ENCODE assay signal across 8 cellular contexts in the genomic region with DNA sequence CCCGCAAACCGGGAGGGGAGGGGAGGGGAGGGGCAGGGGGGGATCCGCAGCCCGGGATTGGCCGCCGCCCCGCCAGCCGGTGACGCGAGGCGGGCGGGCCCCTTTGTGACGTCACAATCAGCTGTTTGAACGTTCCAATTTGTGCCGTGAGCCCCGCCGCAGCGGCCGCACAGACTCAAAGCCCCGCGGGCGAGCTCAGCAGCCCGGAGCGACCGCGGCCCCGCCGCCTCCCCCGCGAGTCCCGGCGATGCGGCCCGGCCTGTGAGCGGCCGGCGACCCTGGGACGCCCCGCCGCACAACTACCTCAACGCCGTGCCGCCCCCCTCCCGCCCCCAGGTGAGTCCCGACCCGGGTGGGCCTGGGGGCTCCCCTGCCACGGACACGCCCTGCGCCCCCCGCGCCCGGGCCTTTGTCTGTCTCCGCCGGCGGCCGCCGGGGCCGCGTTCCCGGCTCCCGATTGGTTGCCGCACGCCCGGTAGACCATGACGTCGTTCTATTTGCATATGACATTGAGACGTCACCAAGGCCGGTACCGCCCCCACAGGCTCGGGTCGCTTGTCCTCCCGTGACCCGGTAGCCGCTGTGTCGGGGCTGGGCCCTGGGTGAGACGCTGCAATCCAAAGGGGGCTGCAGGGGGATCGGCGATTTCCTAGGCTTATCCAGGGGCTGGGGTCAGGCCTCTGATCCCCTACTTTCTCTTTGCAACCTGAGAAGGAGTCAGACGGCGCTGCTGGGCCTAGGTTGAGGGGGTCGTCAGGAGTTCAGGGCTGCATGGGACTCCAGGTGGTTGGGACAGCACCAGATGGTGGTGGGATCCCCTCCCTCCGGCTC. TPM values are rescaled to one million over a fixed set of nuclear protein-coding genes. Genes with fewer than 3 reads are reported as not detected.
DNase-seq lines count a peak whose midpoint lies in the region; ATAC-seq and TF ChIP-seq lines count a peak whose summit lies in the region.

TP53INP2 (plus strand) TSS at position 168 of the 831 bp plus-strand sequence. CDS start 4,396 bp downstream, outside the sequence.

- peak; percentile 96 for DNase-seq in CD1c-positive myeloid dendritic cell (ENCODE audit: extremely low spot score)
- DNase-seq in GM20000 (ENCODE audit: low spot score) = peak; percentile 91
- DNase-seq in NOMO-1 treated with dmso at 0.1 percent for 144 hours (lab: John Stamatoyannopoulos, UW; ENCODE audit: unreplicated experiment) = peak; percentile 83
- DNase-seq in activated CD8-positive, alpha-beta memory T cell treated with anti-CD3 and anti-CD28 coated beads, Interleukin-2, amount 50 U/mL, for 1 hour (ENCODE audit: extremely low read depth) = peak; percentile 76
- DNase-seq in effector memory CD8-positive, alpha-beta T cell = peak; percentile 89 to 91 (median 90)
- DNase-seq in mesenchymal stem cell = peak; percentile 95
- DNase-seq in stimulated activated CD8-positive, alpha-beta memory T cell treated with anti-CD3 and anti-CD28 coated beads, Interleukin-12 subunit alpha, Interleukin-12 subunit beta, amount 100 ng/mL, for 1 hour (ENCODE audit: low read depth) = peak; percentile 78

- H2AFZ ChIP-seq in mesenchymal stem cell (ENCODE audit: low read depth, low read length) = peak within 1 kb of the TSS; percentile 30

- H3K27ac Mint-ChIP-seq in effector memory CD8-positive, alpha-beta T cell = peak within 1 kb of the TSS; percentile 96 to 100

- no peaks in the 10 kb centered on the region for H3K9me3 Mint-ChIP-seq in effector memory CD8-positive, alpha-beta T cell

- H2BK15ac ChIP-seq in mesenchymal stem cell (ENCODE audit: low read depth, poor library complexity, severe bottlenecking) = peak within 1 kb of the TSS; percentile 90

- H3K79me1 ChIP-seq in mesenchymal stem cell (replicated peaks; ENCODE audit: low read length, poor library complexity, severe bottlenecking) = peaks cover 10% of the 10 kb centered on the region

- no peak for TF ChIP-seq CTCF in GM20000 (IDR thresholded peaks at IDR 0.05; ENCODE audit: extremely low read depth, missing control alignments)

- H3K4me1 Mint-ChIP-seq in effector memory CD8-positive, alpha-beta T cell (ENCODE audit: low read depth in 2 of 2) = peaks cover 22 to 24% of the 10 kb centered on the region in 2 donors

- H3K4me1 ChIP-seq in HUES6 (ENCODE audit: control insufficient read depth, insufficient read depth, low read length) (peaks cover 10% of the 10 kb centered on the region; the same call in 1 of the 2 replicates), mesenchymal stem cell (ENCODE audit: control insufficient read depth, insufficient read depth, low read depth, low read length) (peaks cover 17% of the 10 kb centered on the region)

- H3K23ac ChIP-seq in mesenchymal stem cell (ENCODE audit: low read length in 2 of 2) = no peak within 1 kb of the TSS

- H2AK5ac ChIP-seq in mesenchymal stem cell (ENCODE audit: low read length, severe bottlenecking) = no peak within 1 kb of the TSS

- H3K9me3 ChIP-seq in HUES6 (ENCODE audit: control insufficient read depth, insufficient read depth, low read depth, low read length) = no peaks in the 10 kb centered on the region
- no peaks in the 10 kb centered on the region for H3K9me3 ChIP-seq in mesenchymal stem cell (ENCODE audit: control insufficient read depth, low read length)

- H2BK5ac ChIP-seq in mesenchymal stem cell (ENCODE audit: low read depth, low read length, poor library complexity, severe bottlenecking) = no peak within 1 kb of the TSS

- peaks cover 71% of the 10 kb centered on the region for H3K36me3 Mint-ChIP-seq in effector memory CD8-positive, alpha-beta T cell (ENCODE audit: insufficient read depth)

- H3K4ac ChIP-seq in mesenchymal stem cell (ENCODE audit: low read depth in 1 of 2, low read length in 2 of 2) = peak within 1 kb of the TSS; percentile 77 to 90

- H3K14ac ChIP-seq in mesenchymal stem cell (ENCODE audit: low read length in 2 of 2) = peak within 1 kb of the TSS in 1 of 2 experiments; percentile 78

- no peaks in the 10 kb centered on the region for H3K27me3 Mint-ChIP-seq in effector memory CD8-positive, alpha-beta T cell

- H3K27ac ChIP-seq in HUES6 (ENCODE audit: low read depth, low read length) = peak within 1 kb of the TSS; percentile 92
- H3K27ac ChIP-seq in mesenchymal stem cell (ENCODE audit: low read length, poor library complexity, severe bottlenecking) = peak within 1 kb of the TSS; percentile 36

- no peaks in the 10 kb centered on the region for H3K36me3 ChIP-seq in HUES6 (ENCODE audit: control insufficient read depth, insufficient read depth, low read length)
- peaks cover 0 to 4% of the 10 kb centered on the region in 2 experiments for H3K36me3 ChIP-seq in mesenchymal stem cell (ENCODE audit: control insufficient read depth in 1 of 2, insufficient read depth in 2 of 2, low read depth in 1 of 2, low read length in 2 of 2)

- peak within 1 kb of the TSS; percentile 99 for H3K4me2 ChIP-seq in mesenchymal stem cell (ENCODE audit: low read length, poor library complexity, severe bottlenecking)

- peak within 1 kb of the TSS; percentile 94 for H4K91ac ChIP-seq in mesenchymal stem cell (ENCODE audit: low read length)

- H3K4me3 ChIP-seq in HUES6 (ENCODE audit: low read depth, low read length) (peak within 1 kb of the TSS; percentile 87), mesenchymal stem cell (ENCODE audit: insufficient read depth in 1 of 2, low read depth in 1 of 2, low read length in 2 of 2) (peak within 1 kb of the TSS; percentile 83 to 88)

- peak within 1 kb of the TSS; percentile 88 to 99 for H3K4me3 Mint-ChIP-seq in effector memory CD8-positive, alpha-beta T cell

- H3K27me3 ChIP-seq in HUES6 (ENCODE audit: control insufficient read depth, insufficient read depth, low read length) (peaks cover 27% of the 10 kb centered on the region), mesenchymal stem cell (ENCODE audit: control insufficient read depth in 1 of 2, insufficient read depth in 1 of 2, low read length in 2 of 2) (peaks cover 0 to 11% of the 10 kb centered on the region in 2 experiments)

- H3K18ac ChIP-seq in mesenchymal stem cell (ENCODE audit: low read depth in 1 of 2, low read length in 2 of 2) = peak within 1 kb of the TSS; percentile 96 to 98

- peak; percentile 64 for ATAC-seq in effector memory CD8-positive, alpha-beta T cell (replicated peaks)

- peak within 1 kb of the TSS; percentile 73 for H3K9ac ChIP-seq in HUES6 (ENCODE audit: low read length)
- peak within 1 kb of the TSS; percentile 92 for H3K9ac ChIP-seq in mesenchymal stem cell (ENCODE audit: low read length)

- peak within 1 kb of the TSS; percentile 29 for H2BK120ac ChIP-seq in mesenchymal stem cell (ENCODE audit: low read depth, low read length)

- peak within 1 kb of the TSS in 1 of 2 experiments; percentile 57 for H2BK12ac ChIP-seq in mesenchymal stem cell (ENCODE audit: low read length in 2 of 2)

- peak within 1 kb of the TSS; percentile 81 for H4K8ac ChIP-seq in mesenchymal stem cell (ENCODE audit: low read length)

- WGBS in mesenchymal stem cell = 2% methylated on average over 69 of the region's 82 CpGs

RNA-seq across cellular contexts. Expression of gene TP53INP2, which starts in this region (rescaled TPM):
- 44.3 TPM for polyA plus RNA-seq in mesenchymal stem cell (2013, experiment 1 of 2)
- 41.7 TPM for polyA plus RNA-seq in mesenchymal stem cell (2013, experiment 2 of 2)

Comparison
In these comparisons a context has a peak if more than half of its experiments do, and no peak if none do; other contexts are left out.
1. Peak in every context shown above with its lines: DNase-seq, ATAC-seq, H3K4me3 ChIP-seq and H3K27ac ChIP-seq.